In the genomic region with DNA sequence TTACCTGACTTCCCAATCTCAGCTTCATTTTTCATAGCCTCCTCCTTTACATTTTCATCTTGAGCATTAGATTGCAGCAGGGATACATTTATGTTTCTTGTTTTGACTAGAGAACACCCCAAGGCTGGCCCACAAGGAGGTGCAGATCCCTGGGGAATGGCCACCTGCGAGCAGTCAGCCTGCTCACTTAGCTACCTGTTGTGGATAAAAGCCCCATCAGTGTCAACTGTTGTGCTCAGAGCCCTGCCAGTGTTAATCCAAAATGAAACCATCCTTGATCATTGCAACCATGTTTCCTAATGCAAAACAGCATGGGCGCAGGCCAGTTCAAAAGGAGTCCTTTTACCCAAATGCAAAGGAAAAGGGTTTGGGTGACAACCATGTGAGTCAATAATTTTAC, we compare ENCODE assay signal across 20 cellular contexts. TPM values are rescaled to one million over a fixed set of nuclear protein-coding genes. Genes with fewer than 3 reads are reported as not detected.
A peak's percentile ranks its signal among the peaks of the same experiment; 100 is the strongest.
DNase-seq lines count a peak whose midpoint lies in the region; ATAC-seq, FAIRE-seq and TF ChIP-seq lines count a peak whose summit lies in the region.
"Had no signal": no experiment of that assay in that cellular context is flagged by ENCODE, and none has a peak within 500 bp of the region (broad histone marks: within the 10 kb centered on the region; RNA-seq: fewer than 3 reads in every experiment).

No MANE protein-coding gene starts in this region.

- intact Hi-C loops in left colon (cut with DNase I, micrococcal nuclease), result no loop called here

- H3K27ac Mint-ChIP-seq in memory B cell, result peak overlapping the region; percentile 61
- H3K27ac Mint-ChIP-seq: CD4-positive, alpha-beta T cell; HFFc6 had no signal

- no peak overlapping the region for H3K9ac ChIP-seq in OCI-LY1 (ENCODE audit: low read length)

- H3K27me3 ChIP-seq in DOHH2 (ENCODE audit: control insufficient read depth, low read length) (no peaks in the 10 kb centered on the region), OCI-LY1 (ENCODE audit: insufficient read depth, low read length) (no peaks in the 10 kb centered on the region)

- H3K9me3 Mint-ChIP-seq in memory B cell, result no peaks in the 10 kb centered on the region
- H3K9me3 Mint-ChIP-seq: CD4-positive, alpha-beta T cell had no signal

- TF ChIP-seq CTCF in DOHH2 (IDR thresholded peaks at IDR 0.05; ENCODE audit: low read depth, low read length, poor library complexity, severe bottlenecking) (no peak), OCI-LY1 (IDR thresholded peaks at IDR 0.05; ENCODE audit: low read length) (no peak)

- H3K79me2 ChIP-seq in DOHH2 (ENCODE audit: control insufficient read depth, low read length) (no peaks in the 10 kb centered on the region), OCI-LY1 (ENCODE audit: insufficient read depth, low read length) (no peaks in the 10 kb centered on the region)

- peak; percentile 47 for ATAC-seq in memory B cell (ENCODE audit: low read depth)
- ATAC-seq in GM21423 (IDR thresholded peaks at IDR 0.05; ENCODE audit: unreplicated experiment), result no peak
- no peak for ATAC-seq in left colon
- ATAC-seq in GM19455 (IDR thresholded peaks at IDR 0.05; ENCODE audit: unreplicated experiment), result no peak
- ATAC-seq: HepG2, K562 had no signal

- H3K9me3 ChIP-seq in DOHH2 (ENCODE audit: control insufficient read depth, insufficient read depth, low read length) (no peaks in the 10 kb centered on the region), OCI-LY1 (ENCODE audit: low read length) (no peaks in the 10 kb centered on the region)

- H3K9me2 ChIP-seq in DOHH2 (replicated peaks; ENCODE audit: control insufficient read depth, low read length) (no peaks in the 10 kb centered on the region), OCI-LY1 (ENCODE audit: low read depth, low read length) (no peaks in the 10 kb centered on the region)

- no peaks in the 10 kb centered on the region for H4K20me1 ChIP-seq in DOHH2 (ENCODE audit: control insufficient read depth, insufficient read depth, low read depth, low read length)
- no peaks in the 10 kb centered on the region for H4K20me1 ChIP-seq in OCI-LY1 (ENCODE audit: insufficient read depth, low read length)

- H3K4me2 ChIP-seq in DOHH2 (ENCODE audit: low read length) (peak overlapping the region; percentile 27), OCI-LY1 (ENCODE audit: low read length) (peak overlapping the region; percentile 6; the same call in 1 of the 2 replicates)

- DNase-seq in GM19239 (ENCODE audit: insufficient read length, low spot score) (no peak), memory B cell (ENCODE audit: low spot score in 2 of 2) (no peak), left colon (no peak), cerebellum (ENCODE audit: low spot score) (no peak)
- DNase-seq: ACHN; C1 segment of cervical spinal cord; CD4-positive, alpha-beta T cell; DMS79; EL; HCEC 1CT; HFFc6 had no signal

- peaks cover 2% of the 10 kb centered on the region for H3K36me3 Mint-ChIP-seq in memory B cell

- H3K4me3 Mint-ChIP-seq in memory B cell, result no peak overlapping the region
- H3K4me3 Mint-ChIP-seq: CD4-positive, alpha-beta T cell; HFFc6 had no signal

- H3K36me3 ChIP-seq in DOHH2 (ENCODE audit: control insufficient read depth, low read length) (no peaks in the 10 kb centered on the region), OCI-LY1 (ENCODE audit: insufficient read depth, low read length) (no peaks in the 10 kb centered on the region)

- no peaks in the 10 kb centered on the region for H3F3A ChIP-seq in DOHH2 (ENCODE audit: control insufficient read depth, insufficient read depth)
- H3F3A ChIP-seq in OCI-LY1 (ENCODE audit: insufficient read depth, low read length), result no peaks in the 10 kb centered on the region

- peaks cover 4% of the 10 kb centered on the region for H3K27me3 Mint-ChIP-seq in memory B cell

- FAIRE-seq in GM19239 (lab: Jason Lieb, UNC), result peak; percentile 11
- FAIRE-seq: G401.6, HepG2, HTR-8/SVneo, K562 had no signal

- H3K4me3 ChIP-seq in DOHH2 (ENCODE audit: low read length) (peak overlapping the region; percentile 4; the same call in 1 of the 2 replicates), OCI-LY1 (ENCODE audit: low read depth, low read length, poor library complexity, severe bottlenecking) (no peak overlapping the region)
- H3K4me3 ChIP-seq: K562 had no signal

- peaks cover 26% of the 10 kb centered on the region for H3K4me1 ChIP-seq in DOHH2 (ENCODE audit: control insufficient read depth, low read length)
- H3K4me1 ChIP-seq in OCI-LY1 (ENCODE audit: insufficient read depth, low read length, severe bottlenecking), result peaks cover 16% of the 10 kb centered on the region

- H3K27ac ChIP-seq in DOHH2 (ENCODE audit: low read depth, low read length) (no peak overlapping the region), OCI-LY1 (ENCODE audit: low read depth, low read length, poor library complexity, severe bottlenecking) (no peak overlapping the region)

- peaks cover 13% of the 10 kb centered on the region for H3K4me1 Mint-ChIP-seq in memory B cell

- H2AFZ ChIP-seq in OCI-LY1 (ENCODE audit: low read length), result no peak overlapping the region

RNA-seq across cellular contexts. Expression of gene CNR1, which starts 50.8 kb away (rescaled TPM):
- 1 to 10 TPM; 1.1 to 3.4 TPM for total RNA-seq in left colon
- 225 TPM for total RNA-seq in cerebellum
- total RNA-seq: A172; CD4-positive, alpha-beta T cell; HepG2; HFFc6 had no signal

Comparison
In these comparisons a context has a peak if more than half of its experiments do, and no peak if none do; other contexts are left out.
1. RNA of gene CNR1, which starts 50.8 kb away (total RNA-seq): 225 TPM in cerebellum (single experiment); 1.1 to 3.4 TPM in left colon; every median in the first group is over 10 times any median in the second.